9 cellular contexts compared by ENCODE assay signal in genomic region chr3:18446067-18446793, GRCh38. TPM values are rescaled to one million over a fixed set of nuclear protein-coding genes. Genes with fewer than 3 reads are reported as not detected.
DNase-seq lines count a peak whose midpoint lies in the region; ATAC-seq and TF ChIP-seq lines count a peak whose summit lies in the region.
"Had no signal": no experiment of that assay in that cellular context is flagged by ENCODE, and none has a peak within 500 bp of the region (broad histone marks: within the 10 kb centered on the region; RNA-seq: fewer than 3 reads in every experiment).

No MANE protein-coding gene starts in this region.

- H3K36me3 ChIP-seq in cardiac muscle cell = no peaks in the 10 kb centered on the region
- H3K36me3 ChIP-seq in heart left ventricle = no peaks in the 10 kb centered on the region
- no peaks in the 10 kb centered on the region for H3K36me3 ChIP-seq in upper lobe of right lung

- ATAC-seq in heart left ventricle (no peak), upper lobe of right lung (no peak), HG02884 (IDR thresholded peaks at IDR 0.05; ENCODE audit: unreplicated experiment) (no peak), HG02623 (IDR thresholded peaks at IDR 0.05; ENCODE audit: unreplicated experiment) (no peak)

- H3K4me3 Mint-ChIP-seq in activated CD4-positive, alpha-beta memory T cell treated with anti-CD3 and anti-CD28 coated beads, Interleukin-2, amount 10 ng/mL, durations not matched to agents 7 days and 5 days = peak overlapping the region; percentile 97

- no peak for TF ChIP-seq POLR2A in heart left ventricle (IDR thresholded peaks at IDR 0.05)

- peaks cover 18% of the 10 kb centered on the region for H3K9me3 Mint-ChIP-seq in activated CD4-positive, alpha-beta memory T cell treated with anti-CD3 and anti-CD28 coated beads, Interleukin-2, amount 10 ng/mL, durations not matched to agents 7 days and 5 days

- H3K4me3 ChIP-seq in cardiac muscle cell (peak overlapping the region; percentile 87), heart left ventricle (peak overlapping the region in 5 of 12 donors; percentile 58 to 67 (median 65)), mononuclear cell (ENCODE audit: low read length) (peak overlapping the region; percentile 45), upper lobe of right lung (peak overlapping the region; percentile 57)

- peaks cover 37% of the 10 kb centered on the region for H3K27me3 ChIP-seq in cardiac muscle cell
- peaks cover 0 to 42% (median 10%) of the 10 kb centered on the region in 9 donors for H3K27me3 ChIP-seq in heart left ventricle
- H3K27me3 ChIP-seq in mononuclear cell (ENCODE audit: insufficient read depth, low read length) = no peaks in the 10 kb centered on the region
- peaks cover 35% of the 10 kb centered on the region for H3K27me3 ChIP-seq in upper lobe of right lung

- no peaks in the 10 kb centered on the region for H3K27me3 Mint-ChIP-seq in activated CD4-positive, alpha-beta memory T cell treated with anti-CD3 and anti-CD28 coated beads, Interleukin-2, amount 10 ng/mL, durations not matched to agents 7 days and 5 days

- 19 to 22% (median 19%) methylated on average over 7 of the region's 7 CpGs for WGBS in heart left ventricle, 4 donors

- H3K36me3 Mint-ChIP-seq in activated CD4-positive, alpha-beta memory T cell treated with anti-CD3 and anti-CD28 coated beads, Interleukin-2, amount 10 ng/mL, durations not matched to agents 7 days and 5 days (ENCODE audit: low read depth) = peaks cover 68% of the 10 kb centered on the region

- H3K9me3 ChIP-seq in cardiac muscle cell (ENCODE audit: low read depth) (no peaks in the 10 kb centered on the region), heart left ventricle (peaks cover 0 to 18% (median 6%) of the 10 kb centered on the region in 12 donors), mononuclear cell (ENCODE audit: low read depth, low read length) (peaks cover 6% of the 10 kb centered on the region), upper lobe of right lung (no peaks in the 10 kb centered on the region)

- H3K4me1 ChIP-seq in cardiac muscle cell (ENCODE audit: low read depth) = peaks cover 11% of the 10 kb centered on the region
- H3K4me1 ChIP-seq in heart left ventricle = peaks cover 0 to 23% (median 16%) of the 10 kb centered on the region in 12 donors
- peaks cover 21% of the 10 kb centered on the region for H3K4me1 ChIP-seq in mononuclear cell (ENCODE audit: insufficient read depth, low read length)
- H3K4me1 ChIP-seq in upper lobe of right lung = peaks cover 19% of the 10 kb centered on the region

- peak overlapping the region; percentile 94 for H3K27ac Mint-ChIP-seq in activated CD4-positive, alpha-beta memory T cell treated with anti-CD3 and anti-CD28 coated beads, Interleukin-2, amount 10 ng/mL, durations not matched to agents 7 days and 5 days

- H3K4me1 Mint-ChIP-seq in activated CD4-positive, alpha-beta memory T cell treated with anti-CD3 and anti-CD28 coated beads, Interleukin-2, amount 10 ng/mL, durations not matched to agents 7 days and 5 days = peaks cover 39% of the 10 kb centered on the region

- CTCF ChIA-PET in activated CD4-positive, alpha-beta memory T cell treated with anti-CD3 and anti-CD28 coated beads, Interleukin-2, amount 10 ng/mL, durations not matched to agents 7 days and 5 days (lab: Charles Lee) = interaction anchor here (0.6 to 1.4 kb wide), 15 partner anchors 10 to 1562 kb away, joined by 3 to 9 read pairs (median 4); partner anchors contain the start of genes PLCL2 and SATB1

- intact Hi-C loops in heart left ventricle (cut with DNase I) (no loop called here), upper lobe of right lung (cut with DNase I) (no loop called here)

- no peak for TF ChIP-seq CTCF in cardiac muscle cell (IDR thresholded peaks at IDR 0.05; ENCODE audit: low read depth, low read length)
- TF ChIP-seq CTCF in heart left ventricle (IDR thresholded peaks at IDR 0.05) = no peak
- TF ChIP-seq CTCF in upper lobe of right lung (IDR thresholded peaks at IDR 0.05) = no peak

- DNase-seq in cardiac muscle cell (ENCODE audit: low read depth in 1 of 2, low spot score in 1 of 2) (peak in 1 of 2 donors; percentile 2), heart left ventricle (no peak), upper lobe of right lung (no peak), DMS153 (lab: John Stamatoyannopoulos, UW) (no peak)
- DNase-seq in activated CD4-positive, alpha-beta memory T cell treated with anti-CD3 and anti-CD28 coated beads, Interleukin-2, amount 10 ng/mL, durations not matched to agents 7 days and 5 days = no peak
- DNase-seq: COR-L47 had no signal

- H3K27ac ChIP-seq in cardiac muscle cell (no peak overlapping the region), heart left ventricle (peak overlapping the region in 1 of 12 donors; percentile 71), upper lobe of right lung (no peak overlapping the region)

- POLR2A ChIA-PET in activated CD4-positive, alpha-beta memory T cell treated with anti-CD3 and anti-CD28 coated beads, Interleukin-2, amount 10 ng/mL, durations not matched to agents 7 days and 5 days (lab: Charles Lee) = interaction anchor here (0.6 to 8.1 kb wide), 21 partner anchors 8 to 703 kb away, joined by 3 to 145 read pairs (median 5); no protein-coding TSS in a partner anchor

RNA-seq across cellular contexts. Expression of gene SATB1, which starts 21.1 kb away (rescaled TPM):
- 33.2 and 52.2 TPM in 2 replicates for total RNA-seq in cardiac muscle cell
- 15.9 and 25.6 TPM in 2 replicates for polyA plus RNA-seq in cardiac muscle cell
- total RNA-seq in heart left ventricle = 10 to 100 TPM; 38.2 to 63.4 (median 41.3) TPM
- 10 to 100 TPM; 16.5 to 17.7 TPM for polyA plus RNA-seq in heart left ventricle
- total RNA-seq in activated CD4-positive, alpha-beta memory T cell treated with anti-CD3 and anti-CD28 coated beads, Interleukin-2, amount 10 ng/mL, durations not matched to agents 7 days and 5 days = 100 to 1,000 TPM; 263 to 267 TPM
- 406 TPM for total RNA-seq in mononuclear cell
- 28.4 TPM for total RNA-seq in upper lobe of right lung
